ENCODE assay signal across 18 cellular contexts in the genomic region with DNA sequence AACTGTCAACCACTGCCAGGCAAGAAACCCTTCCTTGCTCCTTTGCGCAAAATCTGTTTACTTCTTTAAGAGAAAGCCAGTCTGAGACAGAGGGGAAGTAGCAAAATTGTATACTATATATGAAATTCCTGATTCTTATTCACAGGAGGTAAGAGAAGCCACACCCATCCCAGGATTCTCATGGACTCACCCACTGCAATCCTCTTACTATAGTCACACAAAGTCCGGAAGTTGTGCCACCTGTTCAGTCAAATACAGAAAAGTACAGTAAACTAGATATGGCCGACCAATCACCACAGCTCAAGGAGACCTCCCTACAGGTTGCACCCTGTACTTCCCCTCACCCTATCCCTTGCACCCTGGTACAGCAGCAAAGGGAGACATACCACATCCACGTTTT. TPM values are rescaled to one million over a fixed set of nuclear protein-coding genes. Genes with fewer than 3 reads are reported as not detected.
DNase-seq lines count a peak whose midpoint lies in the region; ATAC-seq and TF ChIP-seq lines count a peak whose summit lies in the region.
"Had no signal": no experiment of that assay in that cellular context is flagged by ENCODE, and none has a peak within 500 bp of the region (broad histone marks: within the 10 kb centered on the region; RNA-seq: fewer than 3 reads in every experiment).

No MANE protein-coding gene starts in this region.

- H3K9ac ChIP-seq in BLaER1 treated with 17β-estradiol and CSF1 and Interleukin-3, amounts not matched to agents 10 nM and 100 nM: peak overlapping the region in 1 of 11 experiments; percentile 15; a peak in 1 of 22 replicates
- no peak overlapping the region for H3K9ac ChIP-seq in mucosa of rectum (ENCODE audit: low read depth in 1 of 2, low read length in 2 of 2)

- POLR2A ChIA-PET in activated B cell treated with CpG ODN at 0.5 μM for 24 hours (lab: Charles Lee): interaction anchor here (2.2 kb wide), 1 partner anchor 7 kb away, joined by 22 read pairs; the partner anchor contains the start of gene RBM23

- H3K4me3 ChIP-seq in BLaER1 treated with 17β-estradiol and CSF1 and Interleukin-3, amounts not matched to agents 10 nM and 100 nM: no peak overlapping the region
- H3K4me3 ChIP-seq in mucosa of rectum (ENCODE audit: low read length in 2 of 2): no peak overlapping the region
- H3K4me3 ChIP-seq: K562, smooth muscle cell, stomach had no signal

- H3K4me2 ChIP-seq in BLaER1 treated with 17β-estradiol and CSF1 and Interleukin-3, amounts not matched to agents 10 nM and 100 nM: peak overlapping the region; percentile 3 to 97 (median 94); a peak in 15 of 22 replicates
- H3K4me2 ChIP-seq: smooth muscle cell had no signal

- no peaks in the 10 kb centered on the region for H3K9me3 ChIP-seq in BLaER1 treated with 17β-estradiol and CSF1 and Interleukin-3, amounts not matched to agents 10 nM and 100 nM (replicated peaks in 1 of 11)
- no peaks in the 10 kb centered on the region for H3K9me3 ChIP-seq in mucosa of rectum (ENCODE audit: control insufficient read depth in 2 of 2, low read length in 2 of 2)
- H3K9me3 ChIP-seq: stomach had no signal

- intact Hi-C loops in activated B cell treated with CpG ODN at 0.5 μM for 24 hours (cut with micrococcal nuclease): loop anchor here (10.0 kb wide), 1 partner anchor 628 kb away; the partner anchor contains the start of genes THTPA and ZFHX2

- no peak for TF ChIP-seq CTCF in activated B cell treated with CpG ODN at 0.5 μM for 24 hours (IDR thresholded peaks at IDR 0.05)

- no peak overlapping the region for H3K4me3 Mint-ChIP-seq in activated B cell treated with CpG ODN at 0.5 μM for 24 hours
- H3K4me3 Mint-ChIP-seq: mesothelial cell of epicardium had no signal

- H3K36me3 ChIP-seq in BLaER1 treated with 17β-estradiol and CSF1 and Interleukin-3, amounts not matched to agents 10 nM and 100 nM: peaks cover 51 to 68% (median 63%) of the 10 kb centered on the region in 11 experiments
- peaks cover 28 to 32% of the 10 kb centered on the region in 2 donors for H3K36me3 ChIP-seq in mucosa of rectum (ENCODE audit: control insufficient read depth in 2 of 2, insufficient read depth in 2 of 2, low read length in 2 of 2)

- DNase-seq in HPDE6-E6E7 (ENCODE audit: extremely low spot score) (peak; percentile 78), activated B cell treated with CpG ODN at 0.5 μM for 24 hours (no peak), NCI-H2171 (lab: John Stamatoyannopoulos, UW) (no peak), NCI-H524 (lab: John Stamatoyannopoulos, UW) (no peak), KBM-7 (no peak), NCI-H1105 treated with DMSO at 0.1 percent for 48 hours (lab: John Stamatoyannopoulos, UW) (no peak)
- DNase-seq: activated CD4-positive, CD25-positive, alpha-beta regulatory T cell treated with anti-CD3 and anti-CD28 coated beads, Interleukin-2, amount 50 U/mL, for 72 hours; DMS79 treated with DMSO at 0.1 percent for 48 hours; islet precursor cell; NCI-H146; NCI-H446 treated with DMSO at 0.1 percent for 48 hours; stomach had no signal

- H3K27me3 ChIP-seq in BLaER1 treated with 17β-estradiol and CSF1 and Interleukin-3, amounts not matched to agents 10 nM and 100 nM: no peaks in the 10 kb centered on the region
- no peaks in the 10 kb centered on the region for H3K27me3 ChIP-seq in mucosa of rectum (ENCODE audit: control insufficient read depth in 2 of 2, insufficient read depth in 2 of 2, low read length in 2 of 2)
- H3K27me3 ChIP-seq: stomach had no signal

- H3K27ac ChIP-seq in BLaER1 treated with 17β-estradiol and CSF1 and Interleukin-3, amounts not matched to agents 10 nM and 100 nM: no peak overlapping the region
- H3K27ac ChIP-seq in mucosa of rectum (ENCODE audit: low read depth in 2 of 2, low read length in 2 of 2): peak overlapping the region; percentile 57 to 61
- H3K27ac ChIP-seq: stomach had no signal

- H3K9me3 Mint-ChIP-seq in activated B cell treated with CpG ODN at 0.5 μM for 24 hours: no peaks in the 10 kb centered on the region
- H3K9me3 Mint-ChIP-seq: mesothelial cell of epicardium had no signal

- H3K36me3 Mint-ChIP-seq in activated B cell treated with CpG ODN at 0.5 μM for 24 hours (ENCODE audit: low read depth): peaks cover 48% of the 10 kb centered on the region

- H3K4me1 Mint-ChIP-seq in activated B cell treated with CpG ODN at 0.5 μM for 24 hours: peaks cover 9% of the 10 kb centered on the region

- ATAC-seq in activated B cell treated with CpG ODN at 0.5 μM for 24 hours (ENCODE audit: low read depth): no peak
- ATAC-seq: K562, Panc1 had no signal

- in situ Hi-C loops in KBM-7 (cut with MboI; ENCODE audit: low pct_unique_long_range_greater_than_20kb, low sequenced_read_pairs): no loop called here

- no peaks in the 10 kb centered on the region for H3K27me3 Mint-ChIP-seq in activated B cell treated with CpG ODN at 0.5 μM for 24 hours

- CTCF ChIA-PET in activated B cell treated with CpG ODN at 0.5 μM for 24 hours (lab: Charles Lee): no interaction called here

- H3K27ac Mint-ChIP-seq in activated B cell treated with CpG ODN at 0.5 μM for 24 hours: peak overlapping the region; percentile 3
- H3K27ac Mint-ChIP-seq: mesothelial cell of epicardium had no signal

- H3K4me1 ChIP-seq in BLaER1 treated with 17β-estradiol and CSF1 and Interleukin-3, amounts not matched to agents 10 nM and 100 nM: peaks cover 45 to 67% (median 55%) of the 10 kb centered on the region in 10 experiments
- H3K4me1 ChIP-seq in mucosa of rectum (ENCODE audit: control insufficient read depth in 2 of 2, insufficient read depth in 2 of 2, low read length in 2 of 2): peaks cover 13 to 23% of the 10 kb centered on the region in 2 donors

- H4K20me1 ChIP-seq in BLaER1 treated with 17β-estradiol and CSF1 and Interleukin-3, amounts not matched to agents 10 nM and 100 nM: no peaks in the 10 kb centered on the region

RNA-seq across cellular contexts. Expression of gene PRMT5, which starts 2.9 kb away (rescaled TPM):
- total RNA-seq in activated B cell treated with CpG ODN at 0.5 μM for 24 hours: 75.3 and 96.5 TPM in 2 replicates

RNA-seq across cellular contexts. Expression of gene RBM23, which starts 7.4 kb away (rescaled TPM):
- 130 and 131 TPM in 2 replicates for total RNA-seq in activated B cell treated with CpG ODN at 0.5 μM for 24 hours

RNA-seq across cellular contexts. Expression of gene HAUS4, which starts 30.6 kb away (rescaled TPM):
- 28.4 and 33.2 TPM in 2 replicates for total RNA-seq in activated B cell treated with CpG ODN at 0.5 μM for 24 hours

RNA-seq across cellular contexts. Expression of gene REM2, which starts 43.3 kb away (rescaled TPM):
- 0.71 and 1.4 TPM in 2 replicates for total RNA-seq in activated B cell treated with CpG ODN at 0.5 μM for 24 hours

RNA-seq across cellular contexts. Expression of gene LRP10, which starts 54.8 kb away (rescaled TPM):
- total RNA-seq in activated B cell treated with CpG ODN at 0.5 μM for 24 hours: 83.2 and 83.3 TPM in 2 replicates

Comparison
In these comparisons a context has a peak if more than half of its experiments do, and no peak if none do; other contexts are left out.
1. H3K27ac ChIP-seq: peak in mucosa of rectum (2 of 2); none in BLaER1 treated with 17β-estradiol and CSF1 and Interleukin-3, amounts not matched to agents 10 nM and 100 nM (0 of 11).